In the genomic region with DNA sequence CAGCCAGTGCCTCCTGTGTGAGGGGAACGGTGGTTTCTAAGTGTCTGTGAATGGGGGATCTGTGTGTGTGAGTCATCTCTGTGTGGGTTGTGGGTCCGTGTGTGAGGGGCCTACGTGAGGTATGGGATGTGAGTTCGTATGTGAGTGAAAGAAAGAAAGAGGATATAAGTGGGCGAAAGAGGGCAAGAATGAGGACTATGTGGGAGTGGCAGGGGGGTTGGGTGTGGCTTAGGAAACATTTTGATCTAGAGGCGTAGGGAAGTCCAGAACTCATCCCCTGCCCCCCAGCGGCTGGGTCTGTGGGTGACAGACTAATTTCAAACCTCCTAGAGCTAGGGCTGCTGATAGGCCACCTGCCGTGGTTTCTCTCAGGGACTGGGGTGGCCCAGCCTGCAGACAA, we compare ENCODE assay signal across 2 cellular contexts.
TF ChIP-seq lines count a peak whose summit lies in the region.

No MANE protein-coding gene starts in this region.

TF ChIP-seq in GM23338, 12 proteins besides CTCF, POLR2A, EP300 and RAD21 (continued from another document):
- no peak for TF ChIP-seq NANOG (IDR thresholded peaks at IDR 0.05; ENCODE audit: borderline replicate concordance)
TF ChIP-seq in GM23338: peak in this region for 0.

TF ChIP-seq in K562, 482 proteins besides CTCF, POLR2A, EP300 and RAD21 (continued from another document):
- no peak for TF ChIP-seq HDAC8 (tag; IDR thresholded peaks at IDR 0.05)
- no peak for TF ChIP-seq KLF13 (tag; IDR thresholded peaks at IDR 0.05; ENCODE audit: borderline replicate concordance, low read depth)
- TF ChIP-seq YY1 (IDR thresholded peaks at IDR 0.05; ENCODE audit: borderline replicate concordance in 1 of 3, control insufficient read depth in 1 of 3, extremely low read depth in 1 of 3, insufficient read depth in 3 of 3, insufficient read length in 1 of 3, insufficient replicate concordance in 2 of 3, low read depth in 1 of 3, low read length in 2 of 3) = peak in 1 of 3 experiments; percentile 33
- TF ChIP-seq DPF2 (IDR thresholded peaks at IDR 0.05) = peak; percentile 80
- peak; percentile 87 for TF ChIP-seq HDGF (IDR thresholded peaks at IDR 0.05)
- TF ChIP-seq KLF16 (IDR thresholded peaks at IDR 0.05) = 0 out of 2 replicates have a peak, but pooled peaks have one; percentile 43
- 0 out of 4 replicates have a peak, but pooled peaks of 1 of the 2 experiments have one; percentile 40 for TF ChIP-seq RCOR1 (IDR thresholded peaks at IDR 0.05; ENCODE audit: borderline replicate concordance in 1 of 2, low read depth in 2 of 2, low read length in 2 of 2)
- TF ChIP-seq, protein P1, sequence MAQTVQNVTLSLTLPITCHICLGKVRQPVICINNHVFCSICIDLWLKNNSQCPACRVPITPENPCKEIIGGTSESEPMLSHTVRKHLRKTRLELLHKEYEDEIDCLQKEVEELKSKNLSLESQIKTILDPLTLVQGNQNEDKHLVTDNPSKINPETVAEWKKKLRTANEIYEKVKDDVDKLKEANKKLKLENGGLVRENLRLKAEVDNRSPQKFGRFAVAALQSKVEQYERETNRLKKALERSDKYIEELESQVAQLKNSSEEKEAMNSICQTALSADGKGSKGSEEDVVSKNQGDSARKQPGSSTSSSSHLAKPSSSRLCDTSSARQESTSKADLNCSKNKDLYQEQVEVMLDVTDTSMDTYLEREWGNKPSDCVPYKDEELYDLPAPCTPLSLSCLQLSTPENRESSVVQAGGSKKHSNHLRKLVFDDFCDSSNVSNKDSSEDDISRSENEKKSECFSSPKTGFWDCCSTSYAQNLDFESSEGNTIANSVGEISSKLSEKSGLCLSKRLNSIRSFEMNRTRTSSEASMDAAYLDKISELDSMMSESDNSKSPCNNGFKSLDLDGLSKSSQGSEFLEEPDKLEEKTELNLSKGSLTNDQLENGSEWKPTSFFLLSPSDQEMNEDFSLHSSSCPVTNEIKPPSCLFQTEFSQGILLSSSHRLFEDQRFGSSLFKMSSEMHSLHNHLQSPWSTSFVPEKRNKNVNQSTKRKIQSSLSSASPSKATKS (CRISPR knock-in tag; IDR thresholded peaks at IDR 0.05) = no peak
- peak; percentile 54; the same call in 1 of the 2 replicates for TF ChIP-seq MIER1 (IDR thresholded peaks at IDR 0.05; ENCODE audit: low read depth)
- peak; percentile 28 for TF ChIP-seq PRDM10 (IDR thresholded peaks at IDR 0.05; ENCODE audit: partially characterized antibody)
- TF ChIP-seq PKNOX1 (IDR thresholded peaks at IDR 0.05) = peak; percentile 68
- no peak for TF ChIP-seq ZNF224 (CRISPR knock-in tag; IDR thresholded peaks at IDR 0.05)
- no peak for TF ChIP-seq ZNF143 (CRISPR knock-in tag; IDR thresholded peaks at IDR 0.05)
- no peak for TF ChIP-seq MXI1 (IDR thresholded peaks at IDR 0.05; ENCODE audit: low read depth, low read length)
- TF ChIP-seq NELFE (IDR thresholded peaks at IDR 0.05; ENCODE audit: insufficient read depth, insufficient read length) = no peak
- no peak for TF ChIP-seq CHCHD3 (CRISPR knock-in tag; IDR thresholded peaks at IDR 0.05)
- peak; percentile 54; the same call in 1 of the 2 replicates for TF ChIP-seq ATF3 (IDR thresholded peaks at IDR 0.05)
- no peak for TF ChIP-seq ATF3 (CRISPR knock-in tag; conservative IDR thresholded peaks at IDR 0.05)
